ENCODE assay signal across 19 cellular contexts in genomic region chr1:6969762-6970161, GRCh38.
DNase-seq lines count a peak whose midpoint lies in the region; ATAC-seq, FAIRE-seq and TF ChIP-seq lines count a peak whose summit lies in the region.
"Had no signal": no experiment of that assay in that cellular context is flagged by ENCODE, and none has a peak within 500 bp of the region (broad histone marks: within the 10 kb centered on the region; RNA-seq: fewer than 3 reads in every experiment).

No MANE protein-coding gene starts in this region.

- H3K36me3 ChIP-seq in HepG2 (replicated peaks in 1 of 2; ENCODE audit: control insufficient read depth in 1 of 2, insufficient read depth in 2 of 2, low read length in 2 of 2) (no peaks in the 10 kb centered on the region), right lobe of liver (no peaks in the 10 kb centered on the region), Loucy (ENCODE audit: insufficient read depth, low read length) (no peaks in the 10 kb centered on the region), osteoblast (ENCODE audit: insufficient read depth, low read length) (no peaks in the 10 kb centered on the region)
- H3K36me3 ChIP-seq in CD8-positive, alpha-beta T cell (ENCODE audit: insufficient read depth, low read length), result no peaks in the 10 kb centered on the region
- H3K36me3 ChIP-seq: HAP-1 had no signal

- no peak overlapping the region for H3K9ac ChIP-seq in HepG2 (ENCODE audit: insufficient read depth, low read depth, low read length)
- H3K9ac ChIP-seq in Loucy (ENCODE audit: low read depth, low read length, poor library complexity, severe bottlenecking), result no peak overlapping the region

- peaks cover 24% of the 10 kb centered on the region for H3K4me1 Mint-ChIP-seq in CD8-positive, alpha-beta T cell (ENCODE audit: low read depth)

- no peaks in the 10 kb centered on the region for H3K79me2 ChIP-seq in HepG2 (ENCODE audit: insufficient read depth, low read length)
- no peaks in the 10 kb centered on the region for H3K79me2 ChIP-seq in Loucy (ENCODE audit: insufficient read depth, low read length)
- H3K79me2 ChIP-seq in osteoblast (ENCODE audit: insufficient read depth, low read length), result no peaks in the 10 kb centered on the region

- H3K4me3 Mint-ChIP-seq in CD8-positive, alpha-beta T cell, result no peak overlapping the region
- H3K4me3 Mint-ChIP-seq: CD4-positive, CD25-positive, alpha-beta regulatory T cell; GM23338; IgD-negative memory B cell had no signal

- H4K20me1 ChIP-seq in HepG2 (ENCODE audit: insufficient read depth, low read length), result no peaks in the 10 kb centered on the region
- H4K20me1 ChIP-seq in Loucy (ENCODE audit: insufficient read depth, low read length, poor library complexity, severe bottlenecking), result no peaks in the 10 kb centered on the region
- no peaks in the 10 kb centered on the region for H4K20me1 ChIP-seq in osteoblast (ENCODE audit: insufficient read depth, low read length)

- H3K4me1 ChIP-seq in HepG2 (ENCODE audit: insufficient read depth, low read length) (no peaks in the 10 kb centered on the region), right lobe of liver (no peaks in the 10 kb centered on the region), Loucy (ENCODE audit: insufficient read depth, low read length, poor library complexity, severe bottlenecking) (peaks cover 36% of the 10 kb centered on the region), osteoblast (ENCODE audit: insufficient read depth, low read length) (peaks cover 11% of the 10 kb centered on the region)
- peaks cover 17% of the 10 kb centered on the region for H3K4me1 ChIP-seq in CD8-positive, alpha-beta T cell (ENCODE audit: insufficient read depth, low read length)
- H3K4me1 ChIP-seq: Caco-2, HAP-1 had no signal

- no peak for TF ChIP-seq RAD21 in HepG2 (CRISPR knock-in tag; IDR thresholded peaks at IDR 0.05)

- TF ChIP-seq CTCF in HepG2 (CRISPR knock-in tag; IDR thresholded peaks at IDR 0.05) (no peak), right lobe of liver (IDR thresholded peaks at IDR 0.05) (no peak), Loucy (conservative IDR thresholded peaks at IDR 0.05; ENCODE audit: low read length) (no peak), osteoblast (IDR thresholded peaks at IDR 0.05; ENCODE audit: extremely low read depth, low read depth, low read length) (no peak)
- no peak for TF ChIP-seq CTCF in CD8-positive, alpha-beta T cell (IDR thresholded peaks at IDR 0.05)

- DNase-seq in HepG2 (ENCODE audit: low spot score) (no peak), right lobe of liver (no peak), osteoblast (ENCODE audit: insufficient read length, low spot score, missing footprints) (peak; percentile 65), NCI-H2081 (lab: John Stamatoyannopoulos, UW) (no peak)
- DNase-seq in CD8-positive, alpha-beta T cell, result no peak
- DNase-seq: 8988T, C1 segment of cervical spinal cord, Caco-2, KG1 had no signal

- H3K4me2 ChIP-seq in HepG2 (ENCODE audit: low read depth, low read length) (no peak overlapping the region), Loucy (ENCODE audit: low read depth, low read length, poor library complexity, severe bottlenecking) (no peak overlapping the region), osteoblast (ENCODE audit: insufficient read depth, low read length) (no peak overlapping the region)
- H3K4me2 ChIP-seq: GM23338 had no signal

- no peak overlapping the region for H3K27ac Mint-ChIP-seq in CD8-positive, alpha-beta T cell
- H3K27ac Mint-ChIP-seq: CD4-positive, CD25-positive, alpha-beta regulatory T cell; GM23338; IgD-negative memory B cell had no signal

- TF ChIP-seq EP300 in HepG2 (IDR thresholded peaks at IDR 0.05; ENCODE audit: low read depth in 2 of 2, low read length in 2 of 2) (no peak), HepG2 (CRISPR knock-in tag; IDR thresholded peaks at IDR 0.05; ENCODE audit: borderline replicate concordance) (no peak)

- H3K27me3 ChIP-seq in HepG2 (ENCODE audit: control insufficient read depth in 1 of 2, insufficient read depth in 2 of 2, low read length in 2 of 2), result peaks cover 12 to 56% of the 10 kb centered on the region in 2 experiments; a peak in 4 of 5 replicates
- no peaks in the 10 kb centered on the region for H3K27me3 ChIP-seq in right lobe of liver
- H3K27me3 ChIP-seq in Loucy (ENCODE audit: insufficient read depth, low read length, poor library complexity, severe bottlenecking), result no peaks in the 10 kb centered on the region
- H3K27me3 ChIP-seq in osteoblast (ENCODE audit: insufficient read depth, low read length), result peaks cover 12% of the 10 kb centered on the region
- H3K27me3 ChIP-seq in CD8-positive, alpha-beta T cell (ENCODE audit: insufficient read depth, low read length), result no peaks in the 10 kb centered on the region

- in situ Hi-C loops in HepG2 (cut with HindIII; ENCODE audit: extremely low pct_ligation_motif_present, low pct_unique_long_range_greater_than_20kb), result no loop called here

- no peak overlapping the region for H2AFZ ChIP-seq in HepG2 (ENCODE audit: low read length)
- H2AFZ ChIP-seq in Loucy (ENCODE audit: low read length), result no peak overlapping the region
- no peak overlapping the region for H2AFZ ChIP-seq in osteoblast (ENCODE audit: low read length)
- H2AFZ ChIP-seq: GM23338 had no signal

- POLR2A ChIA-PET in HepG2 (lab: Yijun Ruan, JAX), result no interaction called here
- POLR2A ChIA-PET in CD8-positive, alpha-beta T cell (lab: Charles Lee), result interaction anchor here (0.6 kb wide), 1 partner anchor 26 kb away, joined by 3 read pairs; no protein-coding TSS in a partner anchor

- H3K9me2 ChIP-seq in Loucy (replicated peaks; ENCODE audit: low read depth, low read length), result no peaks in the 10 kb centered on the region

- no peak overlapping the region for H3K27ac ChIP-seq in HepG2 (ENCODE audit: extremely low read length, insufficient read depth, low read length)
- H3K27ac ChIP-seq in right lobe of liver, result no peak overlapping the region
- no peak overlapping the region for H3K27ac ChIP-seq in osteoblast (ENCODE audit: low read depth, low read length)
- no peak overlapping the region for H3K27ac ChIP-seq in CD8-positive, alpha-beta T cell (ENCODE audit: low read depth, low read length)

- H3K4me3 ChIP-seq in HepG2 (replicated peaks in 1 of 3; ENCODE audit: insufficient read depth in 1 of 3, low read depth in 2 of 3, low read length in 3 of 3) (no peak overlapping the region), right lobe of liver (no peak overlapping the region), Loucy (ENCODE audit: low read length, poor library complexity, severe bottlenecking) (peak overlapping the region; percentile 69), osteoblast (ENCODE audit: insufficient read depth, low read length) (no peak overlapping the region)
- H3K4me3 ChIP-seq in CD8-positive, alpha-beta T cell (ENCODE audit: low read depth, low read length), result no peak overlapping the region
- H3K4me3 ChIP-seq: GM23338, HAP-1 had no signal

- 24% methylated on average over 2 of the region's 2 CpGs for WGBS in HepG2 (ENCODE audit: low lambda C conversion rate)
- 73% methylated on average over 2 of the region's 2 CpGs for whole genome bisulfite sequencing in right lobe of liver (ENCODE audit: insufficient coverage, low coverage, low lambda C conversion rate, missing lambda C conversion rate)

- H3K27me3 Mint-ChIP-seq in CD8-positive, alpha-beta T cell (ENCODE audit: low read depth), result peaks cover 29% of the 10 kb centered on the region

- CTCF ChIA-PET in HepG2 (lab: Yijun Ruan, JAX; ENCODE audit: low intra/inter-chr PET ratio, low total read pairs), result no interaction called here
- CTCF ChIA-PET in CD8-positive, alpha-beta T cell (lab: Charles Lee), result no interaction called here

- TF ChIP-seq POLR2A in HepG2 (IDR thresholded peaks at IDR 0.05; ENCODE audit: insufficient read depth in 1 of 2, low read depth in 2 of 2, low read length in 2 of 2) (no peak), right lobe of liver (IDR thresholded peaks at IDR 0.05) (no peak)

- no peaks in the 10 kb centered on the region for H3K36me3 Mint-ChIP-seq in CD8-positive, alpha-beta T cell
- H3K36me3 Mint-ChIP-seq: CD4-positive, CD25-positive, alpha-beta regulatory T cell; IgD-negative memory B cell had no signal

- intact Hi-C loops in HepG2 (cut with micrococcal nuclease; ENCODE audit: unreplicated experiment), result no loop called here
- intact Hi-C loops in right lobe of liver (cut with DNase I), result no loop called here
- intact Hi-C loops in CD8-positive, alpha-beta T cell (cut with DNase I, micrococcal nuclease), result no loop called here

- no peak for ATAC-seq in HepG2
- ATAC-seq in right lobe of liver, result no peak
- no peak for ATAC-seq in HG02885 (IDR thresholded peaks at IDR 0.05; ENCODE audit: poor library complexity, unreplicated experiment)
- ATAC-seq in CD8-positive, alpha-beta T cell, result no peak
- ATAC-seq: GM23338 had no signal

- H3K9me3 Mint-ChIP-seq in CD8-positive, alpha-beta T cell, result no peaks in the 10 kb centered on the region
- H3K9me3 Mint-ChIP-seq: GM23338 had no signal

- H3K9me3 ChIP-seq in HepG2 (ENCODE audit: low read length), result no peaks in the 10 kb centered on the region
- H3K9me3 ChIP-seq in right lobe of liver, result no peaks in the 10 kb centered on the region
- H3K9me3 ChIP-seq in Loucy (ENCODE audit: insufficient read depth, low read depth, low read length), result no peaks in the 10 kb centered on the region
- H3K9me3 ChIP-seq in osteoblast (ENCODE audit: low read depth, low read length), result no peaks in the 10 kb centered on the region
- no peaks in the 10 kb centered on the region for H3K9me3 ChIP-seq in CD8-positive, alpha-beta T cell (ENCODE audit: low read length)
- H3K9me3 ChIP-seq: Caco-2, HAP-1 had no signal

- no TSS peak for BruUV-seq in HepG2 (replicated peaks; lab: Mats Ljungman, UMichigan)

- no peak for FAIRE-seq in HepG2 (lab: Jason Lieb, UNC)
- FAIRE-seq: D721Med, G401.6, GM12891, HTR-8/SVneo had no signal

- H3F3A ChIP-seq in Loucy (ENCODE audit: low read depth), result peaks cover 7% of the 10 kb centered on the region

TF ChIP-seq in HepG2, 621 proteins besides CTCF, POLR2A, EP300 and RAD21 (continues in another document):
- TF ChIP-seq ZNF672 (CRISPR knock-in tag; IDR thresholded peaks at IDR 0.05) (no peak), MNT (IDR thresholded peaks at IDR 0.05) (peak; percentile 85)
